In genomic region chrX:10117301-10117700, GRCh38 we compare ENCODE assay signal across 25 cellular contexts. TPM values are rescaled to one million over a fixed set of nuclear protein-coding genes. Genes with fewer than 3 reads are reported as not detected.
"Had no signal": no experiment of that assay in that cellular context is flagged by ENCODE, and none has a peak within 500 bp of the region (broad histone marks: within the 10 kb centered on the region; RNA-seq: fewer than 3 reads in every experiment).

No MANE protein-coding gene starts in this region.

- H3K27ac Mint-ChIP-seq: activated CD4-positive, alpha-beta T cell treated with anti-CD3 and anti-CD28 coated beads, Interleukin-2, amount 10 ng/mL, durations not matched to agents 24 days and 14 days; activated CD8-positive, alpha-beta memory T cell treated with anti-CD3 and anti-CD28 coated beads, Interleukin-2, amount 10 ng/mL, durations not matched to agents 7 days and 5 days; activated T-cell treated with anti-CD3 and anti-CD28 coated beads, Interleukin-2, amount 50 U/mL, for 24 hours; T-helper 17 cell; WTC11 had no signal

- H3K4me1 Mint-ChIP-seq: WTC11 had no signal

- H3K27ac ChIP-seq: breast epithelium, PC-9 had no signal

- H3K9me3 Mint-ChIP-seq: activated CD4-positive, alpha-beta T cell treated with anti-CD3 and anti-CD28 coated beads, Interleukin-2, amount 10 ng/mL, durations not matched to agents 24 days and 14 days; activated naive CD4-positive, alpha-beta T cell treated with anti-CD3 and anti-CD28 coated beads, Interleukin-2, amount 50 U/mL, for 24 hours; activated T-cell treated with anti-CD3 and anti-CD28 coated beads, Interleukin-2, amount 50 U/mL, for 24 hours; activated T-helper 1 cell treated with anti-CD3 and anti-CD28 coated beads, Interleukin-12 subunit alpha, Interleukin-12 subunit beta, Interleukin-2, Interleukin-4 antibody, amounts not matched to agents 30 ng/mL and 10 ng/mL and 1 ng/mL, durations not matched to agents 14 hours and 24 hours and 36 hours had no signal

- H3K4me2 ChIP-seq: PC-9 had no signal

- H3K9me3 ChIP-seq: breast epithelium had no signal

- H3K36me3 ChIP-seq: breast epithelium had no signal

- H3K27me3 Mint-ChIP-seq: activated CD4-positive, alpha-beta T cell treated with anti-CD3 and anti-CD28 coated beads, Interleukin-2, amount 10 ng/mL, durations not matched to agents 24 days and 14 days; activated CD8-positive, alpha-beta memory T cell treated with anti-CD3 and anti-CD28 coated beads, Interleukin-2, amount 10 ng/mL, durations not matched to agents 7 days and 5 days; activated naive CD4-positive, alpha-beta T cell treated with anti-CD3 and anti-CD28 coated beads, Interleukin-2, amount 50 U/mL, for 24 hours; activated T-cell treated with anti-CD3 and anti-CD28 coated beads, Interleukin-2, amount 50 U/mL, for 24 hours; T-helper 17 cell had no signal

- H2AFZ ChIP-seq: PC-9 had no signal

- DNase-seq: activated CD4-positive, alpha-beta T cell treated with anti-CD3 and anti-CD28 coated beads for 1 hour; activated CD4-positive, alpha-beta T cell treated with anti-CD3 and anti-CD28 coated beads, Interleukin-2, amount 10 ng/mL, durations not matched to agents 24 days and 14 days; activated CD4-positive, alpha-beta T cell treated with anti-CD3 and anti-CD28 coated beads, Interleukin-2, amount 50 U/mL, for 48 hours; activated CD8-positive, alpha-beta memory T cell treated with anti-CD3 and anti-CD28 coated beads, Interleukin-2, amount 10 ng/mL, durations not matched to agents 7 days and 5 days; activated effector memory CD4-positive, alpha-beta T cell treated with Interleukin-2 at 50 U/mL for 16 hours; activated naive CD4-positive, alpha-beta T cell; activated T-cell treated with anti-CD3 and anti-CD28 coated beads, Interleukin-2, amount 50 U/mL, for 24 hours; aorta; caudate nucleus; MG63; NCI-H1105; NCI-H1436; NCI-H187; NCI-H2081 treated with DMSO at 0.1 percent for 48 hours; NCI-H446; NCI-H526 treated with DMSO at 0.1 percent for 48 hours; NCI-H82; PC-9; SHP77 treated with DMSO at 0.1 percent for 48 hours; T-helper 17 cell; T-helper 9 cell had no signal

- H3K4me3 Mint-ChIP-seq: activated CD4-positive, alpha-beta T cell treated with anti-CD3 and anti-CD28 coated beads, Interleukin-2, amount 10 ng/mL, durations not matched to agents 24 days and 14 days; activated CD8-positive, alpha-beta memory T cell treated with anti-CD3 and anti-CD28 coated beads, Interleukin-2, amount 10 ng/mL, durations not matched to agents 7 days and 5 days; activated naive CD4-positive, alpha-beta T cell treated with anti-CD3 and anti-CD28 coated beads, Interleukin-2, amount 50 U/mL, for 24 hours; activated T-cell treated with anti-CD3 and anti-CD28 coated beads, Interleukin-2, amount 50 U/mL, for 24 hours; activated T-helper 1 cell treated with anti-CD3 and anti-CD28 coated beads, Interleukin-12 subunit alpha, Interleukin-12 subunit beta, Interleukin-2, Interleukin-4 antibody, amounts not matched to agents 30 ng/mL and 10 ng/mL and 1 ng/mL, durations not matched to agents 14 hours and 24 hours and 36 hours; T-helper 17 cell; WTC11 had no signal

- ATAC-seq: activated CD8-positive, alpha-beta memory T cell treated with anti-CD3 and anti-CD28 coated beads, Interleukin-2, amount 10 ng/mL, durations not matched to agents 7 days and 5 days; T-helper 17 cell; WTC11 had no signal

- H3K4me1 ChIP-seq: breast epithelium had no signal

- H3K27me3 ChIP-seq: MG63 had no signal

- H3K4me3 ChIP-seq: breast epithelium, MG63, PC-9 had no signal

- H3K36me3 Mint-ChIP-seq: activated naive CD4-positive, alpha-beta T cell treated with anti-CD3 and anti-CD28 coated beads, Interleukin-2, amount 50 U/mL, for 24 hours had no signal

RNA-seq across cellular contexts. Expression of gene CLCN4, which starts 39.5 kb away (rescaled TPM):
- total RNA-seq: activated CD4-positive, alpha-beta T cell treated with anti-CD3 and anti-CD28 coated beads, Interleukin-2, amount 10 ng/mL, durations not matched to agents 24 days and 14 days; activated T-helper 1 cell treated with anti-CD3 and anti-CD28 coated beads, Interleukin-12 subunit alpha, Interleukin-12 subunit beta, Interleukin-2, Interleukin-4 antibody, amounts not matched to agents 30 ng/mL and 10 ng/mL and 1 ng/mL, durations not matched to agents 14 hours and 24 hours and 36 hours had no signal
